ENCODE assay signal across 8 cellular contexts in the genomic region with DNA sequence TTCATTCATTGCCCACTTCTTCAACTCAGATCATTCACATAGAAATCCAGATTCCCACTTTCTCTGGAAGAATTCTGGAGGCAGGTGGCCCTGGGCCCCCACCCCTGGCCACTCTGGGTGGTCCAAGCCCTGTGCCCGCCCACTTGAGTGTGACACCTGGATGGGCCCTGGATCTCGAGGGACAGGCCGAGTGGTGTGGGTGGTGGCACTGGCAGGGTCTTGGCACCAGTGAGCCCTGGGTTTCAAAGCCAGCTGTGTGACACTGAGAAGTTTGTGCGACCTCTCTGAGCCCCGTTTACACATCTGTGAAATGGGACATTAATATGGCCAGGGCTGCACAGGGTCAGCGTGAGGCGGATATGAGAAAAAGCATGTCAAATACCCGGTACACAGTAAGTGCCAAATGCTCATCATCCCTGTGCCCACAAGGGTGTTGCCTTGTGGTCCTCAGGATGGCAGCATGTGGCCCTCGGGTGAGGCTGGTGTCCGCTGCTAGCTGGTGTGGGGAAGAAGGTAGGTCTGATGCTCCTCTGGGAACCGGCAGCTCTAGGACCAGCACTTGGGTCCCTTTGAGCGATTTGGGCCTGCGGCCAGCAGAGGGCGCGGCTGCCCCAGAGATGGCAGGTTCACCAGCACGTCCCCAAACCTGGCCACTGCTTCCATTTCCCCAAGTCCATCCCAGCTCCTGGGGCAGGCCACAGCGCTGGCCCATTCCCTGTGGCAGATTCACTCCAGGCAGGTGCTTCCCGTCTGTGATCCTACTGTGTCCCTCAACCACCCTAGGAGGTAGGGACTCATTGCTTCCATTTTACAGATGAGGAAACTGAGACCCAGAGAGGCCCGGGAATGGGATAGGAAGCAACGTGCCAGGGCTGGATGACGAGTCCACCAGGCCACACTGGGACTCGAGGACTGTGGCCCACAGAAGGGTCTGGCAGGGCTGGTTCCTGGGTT. TPM values are rescaled to one million over a fixed set of nuclear protein-coding genes. Genes with fewer than 3 reads are reported as not detected.
A peak's percentile ranks its signal among the peaks of the same experiment; 100 is the strongest.
DNase-seq lines count a peak whose midpoint lies in the region; ATAC-seq and TF ChIP-seq lines count a peak whose summit lies in the region.

No MANE protein-coding gene starts in this region.

- H3K27me3 ChIP-seq in CD8-positive, alpha-beta T cell (ENCODE audit: insufficient read depth, low read length) = peaks cover 28% of the 10 kb centered on the region
- H3K27me3 ChIP-seq in H7 (ENCODE audit: control insufficient read depth, insufficient read depth, low read length) = peaks cover 1% of the 10 kb centered on the region; the same call in 1 of the 2 replicates

- H3K9me3 Mint-ChIP-seq in CD8-positive, alpha-beta T cell = no peaks in the 10 kb centered on the region

- H3K36me3 Mint-ChIP-seq in CD8-positive, alpha-beta T cell = no peaks in the 10 kb centered on the region

- CTCF ChIA-PET in CD8-positive, alpha-beta T cell (lab: Charles Lee) = interaction anchor here (0.6 to 1.8 kb wide), 13 partner anchors 8 to 1015 kb away, joined by 3 to 10 read pairs (median 4); a partner anchor contains a TSS

- 55% methylated on average over 19 to 22 of the region's 22 CpGs for WGBS in lower leg skin, 2 donors

- peaks cover 2% of the 10 kb centered on the region for H3K4me1 Mint-ChIP-seq in CD8-positive, alpha-beta T cell (ENCODE audit: low read depth)

- H3K27me3 Mint-ChIP-seq in CD8-positive, alpha-beta T cell (ENCODE audit: low read depth) = peaks cover 19% of the 10 kb centered on the region

- POLR2A ChIA-PET in CD8-positive, alpha-beta T cell (lab: Charles Lee) = no interaction called here

- peak; percentile 40 to 76 (median 61) for DNase-seq in CD8-positive, alpha-beta T cell
- DNase-seq in H7 (peak; percentile 95), NCI-H524 (lab: John Stamatoyannopoulos, UW) (peak; percentile 64 to 89), coronary artery (ENCODE audit: low spot score) (peak; percentile 86), lower leg skin (ENCODE audit: low spot score in 2 of 2) (peak; percentile 70 to 95)
- peak; percentile 65 for DNase-seq in activated CD4-positive, alpha-beta T cell treated with anti-CD3 and anti-CD28 coated beads, Interleukin-2, amount 50 U/mL, for 1 hour
- peak; percentile 44 to 77 (median 49) for DNase-seq in stimulated activated CD4-positive, alpha-beta T cell treated with anti-CD3 and anti-CD28 coated beads, TNF-alpha, amount 100 ng/mL, for 24 hours (ENCODE audit: low read depth in 3 of 3)

- no peak overlapping the region for H3K27ac Mint-ChIP-seq in CD8-positive, alpha-beta T cell

- H3K36me3 ChIP-seq in CD8-positive, alpha-beta T cell (ENCODE audit: insufficient read depth, low read length) = no peaks in the 10 kb centered on the region
- H3K36me3 ChIP-seq in H7 (replicated peaks; ENCODE audit: control insufficient read depth, insufficient read depth, low read length) = peaks cover 1% of the 10 kb centered on the region; the same call in 1 of the 2 replicates

- no peak overlapping the region for H3K27ac ChIP-seq in CD8-positive, alpha-beta T cell (ENCODE audit: low read depth, low read length)
- peak overlapping the region in 1 of 2 donors; percentile 9 for H3K27ac ChIP-seq in coronary artery

- no peak overlapping the region for H3K4me3 ChIP-seq in CD8-positive, alpha-beta T cell (ENCODE audit: low read depth, low read length)
- H3K4me3 ChIP-seq in H7 (ENCODE audit: insufficient read depth, low read depth, low read length) (no peak overlapping the region), coronary artery (no peak overlapping the region), lower leg skin (ENCODE audit: low read depth, poor library complexity, severe bottlenecking) (no peak overlapping the region)

- intact Hi-C loops in CD8-positive, alpha-beta T cell (cut with DNase I, micrococcal nuclease) = loop anchor here (1.0 to 10.0 kb wide), 6 partner anchors 106 to 551 kb away; a partner anchor contains a TSS
- intact Hi-C loops in lower leg skin (cut with DNase I; ENCODE audit: low total_unique reads) = loop anchor here (5.0 to 10.0 kb wide), 2 partner anchors 108 to 129 kb away; no protein-coding TSS in a partner anchor

- no peaks in the 10 kb centered on the region for H3K4me1 ChIP-seq in CD8-positive, alpha-beta T cell (ENCODE audit: insufficient read depth, low read length)

- ATAC-seq in CD8-positive, alpha-beta T cell = peak; percentile 58
- ATAC-seq in GM19395 (IDR thresholded peaks at IDR 0.05; ENCODE audit: unreplicated experiment) = no peak

- H3K9me3 ChIP-seq in CD8-positive, alpha-beta T cell (ENCODE audit: low read length) = no peaks in the 10 kb centered on the region

- TF ChIP-seq POLR2A in lower leg skin (IDR thresholded peaks at IDR 0.05) = no peak

- H3K4me3 Mint-ChIP-seq in CD8-positive, alpha-beta T cell = no peak overlapping the region

- TF ChIP-seq CTCF in CD8-positive, alpha-beta T cell (IDR thresholded peaks at IDR 0.05) = peak; percentile 67
- peak; percentile 60 for TF ChIP-seq CTCF in coronary artery (IDR thresholded peaks at IDR 0.05)
- TF ChIP-seq CTCF in lower leg skin (IDR thresholded peaks at IDR 0.05) = no peak

RNA-seq across cellular contexts. Expression of a gene that starts 3.6 kb away (rescaled TPM):
- total RNA-seq in CD8-positive, alpha-beta T cell = 1 to 10 TPM in 1 of 2 experiments, under 1 TPM in 1; 0.84 to 1.0 TPM
- total RNA-seq in H7 (2014; rRNA removed; shearing (Covaris generic)) = 1.3 and 1.6 TPM in 2 replicates
- 1 to 10 TPM; 1.1 to 3.2 (median 2.4) TPM for total RNA-seq in lower leg skin

RNA-seq across cellular contexts. Expression of a gene that starts 11.4 kb away (rescaled TPM):
- not detected for total RNA-seq in CD8-positive, alpha-beta T cell
- total RNA-seq in H7 (2014; rRNA removed; shearing (Covaris generic)) = 0.55 and 1.2 TPM in 2 replicates
- total RNA-seq in lower leg skin = not detected

RNA-seq across cellular contexts. Expression of a gene that starts 57.7 kb away (rescaled TPM):
- 1 to 10 TPM; 2.9 to 4.0 TPM for total RNA-seq in CD8-positive, alpha-beta T cell
- total RNA-seq in H7 (2014; rRNA removed; shearing (Covaris generic)) = 2.2 and 2.3 TPM in 2 replicates
- total RNA-seq in lower leg skin = 1 to 10 TPM; 3.8 to 8.8 (median 5.2) TPM

Comparison
In these comparisons a context has a peak if more than half of its experiments do, and no peak if none do; other contexts are left out.
1. CTCF ChIP-seq: peak in CD8-positive, alpha-beta T cell (single experiment) and coronary artery (single experiment); none in lower leg skin (0 of 3).
2. Peak in every context shown above with its lines, with median percentiles within 50 percentile points of each other: DNase-seq.